In genomic region chr9:136833381-136834142, GRCh38 we compare ENCODE assay signal across 1 cellular context.
A peak's percentile ranks its signal among the peaks of the same experiment; 100 is the strongest.
TF ChIP-seq lines count a peak whose summit lies in the region.

No MANE protein-coding gene starts in this region.

TF ChIP-seq in HepG2, 621 proteins besides CTCF, POLR2A, EP300 and RAD21:
- TF ChIP-seq AGO2 (optimal IDR thresholded peaks at IDR 0.05; ENCODE audit: low read depth, low read length) = peak; percentile 69
- TF ChIP-seq RBFOX2 (IDR thresholded peaks at IDR 0.05; ENCODE audit: low read depth, low read length) = 0 out of 2 replicates have a peak, but pooled peaks have one; percentile 7
- TF ChIP-seq ZNF552 (CRISPR knock-in tag; IDR thresholded peaks at IDR 0.05; ENCODE audit: borderline replicate concordance) = no peak
- peak; percentile 24 for TF ChIP-seq AGO1 (IDR thresholded peaks at IDR 0.05; ENCODE audit: low read depth, low read length, poor library complexity, severe bottlenecking)
